1 cellular context compared by ENCODE assay signal in the genomic region with DNA sequence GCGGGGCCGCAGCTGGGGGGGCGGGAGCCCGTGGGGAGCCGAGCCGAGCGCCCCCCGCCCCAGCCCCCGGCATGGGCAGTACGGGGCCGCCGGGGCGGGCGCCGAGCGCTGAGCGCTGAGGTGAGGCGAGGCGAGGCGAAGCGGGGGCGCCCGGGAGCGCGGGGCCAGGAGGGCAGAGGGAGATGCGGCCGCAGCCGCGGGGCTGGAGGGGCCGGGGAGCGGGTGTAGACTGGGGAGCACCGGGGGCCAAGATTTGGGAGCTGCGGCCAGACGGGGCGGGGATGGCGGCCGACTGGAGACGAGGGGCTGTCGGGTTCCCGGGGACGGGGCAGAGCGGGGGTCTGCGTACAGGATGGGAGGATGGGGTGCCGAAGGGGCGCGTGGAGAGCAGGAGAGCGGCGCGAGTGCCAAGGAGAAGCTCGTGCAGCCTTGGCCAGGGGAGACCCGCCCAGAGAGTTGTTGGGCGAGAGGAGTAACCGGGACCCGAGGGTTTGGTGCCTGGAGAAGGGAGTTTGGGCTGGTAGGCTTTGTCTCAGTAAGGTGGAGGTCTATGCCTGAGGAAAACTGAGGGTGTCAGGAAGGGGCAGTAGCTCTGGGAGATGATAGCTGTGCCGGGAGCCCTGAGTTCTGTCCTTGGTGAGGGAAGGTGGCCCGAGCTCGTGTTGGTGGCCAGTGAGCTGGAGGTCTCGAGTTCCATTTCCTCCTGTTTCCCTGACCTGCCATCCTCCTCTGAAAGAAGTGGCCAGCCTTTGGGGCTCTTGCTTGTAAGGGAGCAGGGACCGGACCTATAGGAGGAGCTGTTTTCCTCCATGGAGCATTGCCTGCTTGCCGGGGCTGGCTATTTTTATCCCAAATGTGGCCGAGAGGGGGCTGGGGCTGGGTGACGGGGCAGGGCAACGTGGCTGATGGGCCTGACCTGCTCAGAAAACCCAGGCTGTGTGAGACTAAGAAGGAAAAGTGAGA.
TF ChIP-seq lines count a peak whose summit lies in the region.

No MANE protein-coding gene starts in this region.

TF ChIP-seq in GM12878, 131 proteins besides CTCF, POLR2A, EP300 and RAD21 (continues in another document):
- TF ChIP-seq, protein P1, sequence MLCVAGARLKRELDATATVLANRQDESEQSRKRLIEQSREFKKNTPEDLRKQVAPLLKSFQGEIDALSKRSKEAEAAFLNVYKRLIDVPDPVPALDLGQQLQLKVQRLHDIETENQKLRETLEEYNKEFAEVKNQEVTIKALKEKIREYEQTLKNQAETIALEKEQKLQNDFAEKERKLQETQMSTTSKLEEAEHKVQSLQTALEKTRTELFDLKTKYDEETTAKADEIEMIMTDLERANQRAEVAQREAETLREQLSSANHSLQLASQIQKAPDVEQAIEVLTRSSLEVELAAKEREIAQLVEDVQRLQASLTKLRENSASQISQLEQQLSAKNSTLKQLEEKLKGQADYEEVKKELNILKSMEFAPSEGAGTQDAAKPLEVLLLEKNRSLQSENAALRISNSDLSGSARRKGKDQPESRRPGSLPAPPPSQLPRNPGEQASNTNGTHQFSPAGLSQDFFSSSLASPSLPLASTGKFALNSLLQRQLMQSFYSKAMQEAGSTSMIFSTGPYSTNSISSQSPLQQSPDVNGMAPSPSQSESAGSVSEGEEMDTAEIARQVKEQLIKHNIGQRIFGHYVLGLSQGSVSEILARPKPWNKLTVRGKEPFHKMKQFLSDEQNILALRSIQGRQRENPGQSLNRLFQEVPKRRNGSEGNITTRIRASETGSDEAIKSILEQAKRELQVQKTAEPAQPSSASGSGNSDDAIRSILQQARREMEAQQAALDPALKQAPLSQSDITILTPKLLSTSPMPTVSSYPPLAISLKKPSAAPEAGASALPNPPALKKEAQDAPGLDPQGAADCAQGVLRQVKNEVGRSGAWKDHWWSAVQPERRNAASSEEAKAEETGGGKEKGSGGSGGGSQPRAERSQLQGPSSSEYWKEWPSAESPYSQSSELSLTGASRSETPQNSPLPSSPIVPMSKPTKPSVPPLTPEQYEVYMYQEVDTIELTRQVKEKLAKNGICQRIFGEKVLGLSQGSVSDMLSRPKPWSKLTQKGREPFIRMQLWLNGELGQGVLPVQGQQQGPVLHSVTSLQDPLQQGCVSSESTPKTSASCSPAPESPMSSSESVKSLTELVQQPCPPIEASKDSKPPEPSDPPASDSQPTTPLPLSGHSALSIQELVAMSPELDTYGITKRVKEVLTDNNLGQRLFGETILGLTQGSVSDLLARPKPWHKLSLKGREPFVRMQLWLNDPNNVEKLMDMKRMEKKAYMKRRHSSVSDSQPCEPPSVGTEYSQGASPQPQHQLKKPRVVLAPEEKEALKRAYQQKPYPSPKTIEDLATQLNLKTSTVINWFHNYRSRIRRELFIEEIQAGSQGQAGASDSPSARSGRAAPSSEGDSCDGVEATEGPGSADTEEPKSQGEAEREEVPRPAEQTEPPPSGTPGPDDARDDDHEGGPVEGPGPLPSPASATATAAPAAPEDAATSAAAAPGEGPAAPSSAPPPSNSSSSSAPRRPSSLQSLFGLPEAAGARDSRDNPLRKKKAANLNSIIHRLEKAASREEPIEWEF (IDR thresholded peaks at IDR 0.05; ENCODE audit: insufficient replicate concordance, low read depth, low read length), result no peak
- TF ChIP-seq IKZF2 (IDR thresholded peaks at IDR 0.05) (peak in 1 of 2 experiments; percentile 37; a peak in 1 of 4 replicates), EED (IDR thresholded peaks at IDR 0.05; ENCODE audit: low read depth) (peak; percentile 28; the same call in 1 of the 2 replicates), SIN3A (IDR thresholded peaks at IDR 0.05; ENCODE audit: low read depth, low read length) (no peak), EGR1 (IDR thresholded peaks at IDR 0.05; ENCODE audit: borderline replicate concordance in 1 of 2, low read depth in 2 of 2, low read length in 2 of 2) (peak in 1 of 2 experiments; percentile 27; a peak in 1 of 3 replicates), HCFC1 (IDR thresholded peaks at IDR 0.05; ENCODE audit: low read length) (no peak), BHLHE40 (IDR thresholded peaks at IDR 0.05; ENCODE audit: borderline replicate concordance in 1 of 2, low read depth in 2 of 2, low read length in 1 of 2) (peak in 1 of 2 experiments; percentile 50; a peak in 2 of 4 replicates), TAF1 (IDR thresholded peaks at IDR 0.05; ENCODE audit: borderline replicate concordance, low read depth, low read length) (no peak), YY1 (IDR thresholded peaks at IDR 0.05; ENCODE audit: low read depth, low read length) (no peak; the same call in 1 of the 2 replicates), NRF1 (conservative IDR thresholded peaks at IDR 0.05; ENCODE audit: low read depth, low read length) (no peak), CBX5 (IDR thresholded peaks at IDR 0.05; ENCODE audit: low read depth) (no peak), STAT1 (conservative IDR thresholded peaks at IDR 0.05) (no peak), DPF2 (IDR thresholded peaks at IDR 0.05) (peak; percentile 74), POLR2AphosphoS2 (IDR thresholded peaks at IDR 0.05; ENCODE audit: low read depth, low read length) (no peak), MYB (IDR thresholded peaks at IDR 0.05; ENCODE audit: borderline replicate concordance, low read depth, low read length) (no peak), JUNB (IDR thresholded peaks at IDR 0.05) (no peak), MEF2A (IDR thresholded peaks at IDR 0.05; ENCODE audit: insufficient read depth, low read depth, low read length) (peak; percentile 20; the same call in 1 of the 2 replicates), RB1 (IDR thresholded peaks at IDR 0.05; ENCODE audit: borderline replicate concordance) (no peak), NR2F1 (conservative IDR thresholded peaks at IDR 0.05) (peak; percentile 59), KLF5 (IDR thresholded peaks at IDR 0.05; ENCODE audit: partially characterized antibody) (no peak), WRNIP1 (IDR thresholded peaks at IDR 0.05; ENCODE audit: borderline replicate concordance, low read depth, low read length) (no peak), ATF7 (IDR thresholded peaks at IDR 0.05; ENCODE audit: low read depth) (no peak), YBX1 (IDR thresholded peaks at IDR 0.05) (no peak), POU2F2 (IDR thresholded peaks at IDR 0.05; ENCODE audit: borderline replicate concordance, low read depth, low read length) (no peak)
- TF ChIP-seq, protein P2, sequence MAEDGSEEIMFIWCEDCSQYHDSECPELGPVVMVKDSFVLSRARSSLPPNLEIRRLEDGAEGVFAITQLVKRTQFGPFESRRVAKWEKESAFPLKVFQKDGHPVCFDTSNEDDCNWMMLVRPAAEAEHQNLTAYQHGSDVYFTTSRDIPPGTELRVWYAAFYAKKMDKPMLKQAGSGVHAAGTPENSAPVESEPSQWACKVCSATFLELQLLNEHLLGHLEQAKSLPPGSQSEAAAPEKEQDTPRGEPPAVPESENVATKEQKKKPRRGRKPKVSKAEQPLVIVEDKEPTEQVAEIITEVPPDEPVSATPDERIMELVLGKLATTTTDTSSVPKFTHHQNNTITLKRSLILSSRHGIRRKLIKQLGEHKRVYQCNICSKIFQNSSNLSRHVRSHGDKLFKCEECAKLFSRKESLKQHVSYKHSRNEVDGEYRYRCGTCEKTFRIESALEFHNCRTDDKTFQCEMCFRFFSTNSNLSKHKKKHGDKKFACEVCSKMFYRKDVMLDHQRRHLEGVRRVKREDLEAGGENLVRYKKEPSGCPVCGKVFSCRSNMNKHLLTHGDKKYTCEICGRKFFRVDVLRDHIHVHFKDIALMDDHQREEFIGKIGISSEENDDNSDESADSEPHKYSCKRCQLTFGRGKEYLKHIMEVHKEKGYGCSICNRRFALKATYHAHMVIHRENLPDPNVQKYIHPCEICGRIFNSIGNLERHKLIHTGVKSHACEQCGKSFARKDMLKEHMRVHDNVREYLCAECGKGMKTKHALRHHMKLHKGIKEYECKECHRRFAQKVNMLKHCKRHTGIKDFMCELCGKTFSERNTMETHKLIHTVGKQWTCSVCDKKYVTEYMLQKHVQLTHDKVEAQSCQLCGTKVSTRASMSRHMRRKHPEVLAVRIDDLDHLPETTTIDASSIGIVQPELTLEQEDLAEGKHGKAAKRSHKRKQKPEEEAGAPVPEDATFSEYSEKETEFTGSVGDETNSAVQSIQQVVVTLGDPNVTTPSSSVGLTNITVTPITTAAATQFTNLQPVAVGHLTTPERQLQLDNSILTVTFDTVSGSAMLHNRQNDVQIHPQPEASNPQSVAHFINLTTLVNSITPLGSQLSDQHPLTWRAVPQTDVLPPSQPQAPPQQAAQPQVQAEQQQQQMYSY (CRISPR knock-in tag; IDR thresholded peaks at IDR 0.05), result no peak
- TF ChIP-seq, protein P3, sequence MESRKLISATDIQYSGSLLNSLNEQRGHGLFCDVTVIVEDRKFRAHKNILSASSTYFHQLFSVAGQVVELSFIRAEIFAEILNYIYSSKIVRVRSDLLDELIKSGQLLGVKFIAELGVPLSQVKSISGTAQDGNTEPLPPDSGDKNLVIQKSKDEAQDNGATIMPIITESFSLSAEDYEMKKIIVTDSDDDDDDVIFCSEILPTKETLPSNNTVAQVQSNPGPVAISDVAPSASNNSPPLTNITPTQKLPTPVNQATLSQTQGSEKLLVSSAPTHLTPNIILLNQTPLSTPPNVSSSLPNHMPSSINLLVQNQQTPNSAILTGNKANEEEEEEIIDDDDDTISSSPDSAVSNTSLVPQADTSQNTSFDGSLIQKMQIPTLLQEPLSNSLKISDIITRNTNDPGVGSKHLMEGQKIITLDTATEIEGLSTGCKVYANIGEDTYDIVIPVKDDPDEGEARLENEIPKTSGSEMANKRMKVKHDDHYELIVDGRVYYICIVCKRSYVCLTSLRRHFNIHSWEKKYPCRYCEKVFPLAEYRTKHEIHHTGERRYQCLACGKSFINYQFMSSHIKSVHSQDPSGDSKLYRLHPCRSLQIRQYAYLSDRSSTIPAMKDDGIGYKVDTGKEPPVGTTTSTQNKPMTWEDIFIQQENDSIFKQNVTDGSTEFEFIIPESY (IDR thresholded peaks at IDR 0.05), result no peak
- TF ChIP-seq, protein P4, sequence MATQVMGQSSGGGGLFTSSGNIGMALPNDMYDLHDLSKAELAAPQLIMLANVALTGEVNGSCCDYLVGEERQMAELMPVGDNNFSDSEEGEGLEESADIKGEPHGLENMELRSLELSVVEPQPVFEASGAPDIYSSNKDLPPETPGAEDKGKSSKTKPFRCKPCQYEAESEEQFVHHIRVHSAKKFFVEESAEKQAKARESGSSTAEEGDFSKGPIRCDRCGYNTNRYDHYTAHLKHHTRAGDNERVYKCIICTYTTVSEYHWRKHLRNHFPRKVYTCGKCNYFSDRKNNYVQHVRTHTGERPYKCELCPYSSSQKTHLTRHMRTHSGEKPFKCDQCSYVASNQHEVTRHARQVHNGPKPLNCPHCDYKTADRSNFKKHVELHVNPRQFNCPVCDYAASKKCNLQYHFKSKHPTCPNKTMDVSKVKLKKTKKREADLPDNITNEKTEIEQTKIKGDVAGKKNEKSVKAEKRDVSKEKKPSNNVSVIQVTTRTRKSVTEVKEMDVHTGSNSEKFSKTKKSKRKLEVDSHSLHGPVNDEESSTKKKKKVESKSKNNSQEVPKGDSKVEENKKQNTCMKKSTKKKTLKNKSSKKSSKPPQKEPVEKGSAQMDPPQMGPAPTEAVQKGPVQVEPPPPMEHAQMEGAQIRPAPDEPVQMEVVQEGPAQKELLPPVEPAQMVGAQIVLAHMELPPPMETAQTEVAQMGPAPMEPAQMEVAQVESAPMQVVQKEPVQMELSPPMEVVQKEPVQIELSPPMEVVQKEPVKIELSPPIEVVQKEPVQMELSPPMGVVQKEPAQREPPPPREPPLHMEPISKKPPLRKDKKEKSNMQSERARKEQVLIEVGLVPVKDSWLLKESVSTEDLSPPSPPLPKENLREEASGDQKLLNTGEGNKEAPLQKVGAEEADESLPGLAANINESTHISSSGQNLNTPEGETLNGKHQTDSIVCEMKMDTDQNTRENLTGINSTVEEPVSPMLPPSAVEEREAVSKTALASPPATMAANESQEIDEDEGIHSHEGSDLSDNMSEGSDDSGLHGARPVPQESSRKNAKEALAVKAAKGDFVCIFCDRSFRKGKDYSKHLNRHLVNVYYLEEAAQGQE (IDR thresholded peaks at IDR 0.05; ENCODE audit: low read depth, low read length), result no peak
- TF ChIP-seq, protein P5, sequence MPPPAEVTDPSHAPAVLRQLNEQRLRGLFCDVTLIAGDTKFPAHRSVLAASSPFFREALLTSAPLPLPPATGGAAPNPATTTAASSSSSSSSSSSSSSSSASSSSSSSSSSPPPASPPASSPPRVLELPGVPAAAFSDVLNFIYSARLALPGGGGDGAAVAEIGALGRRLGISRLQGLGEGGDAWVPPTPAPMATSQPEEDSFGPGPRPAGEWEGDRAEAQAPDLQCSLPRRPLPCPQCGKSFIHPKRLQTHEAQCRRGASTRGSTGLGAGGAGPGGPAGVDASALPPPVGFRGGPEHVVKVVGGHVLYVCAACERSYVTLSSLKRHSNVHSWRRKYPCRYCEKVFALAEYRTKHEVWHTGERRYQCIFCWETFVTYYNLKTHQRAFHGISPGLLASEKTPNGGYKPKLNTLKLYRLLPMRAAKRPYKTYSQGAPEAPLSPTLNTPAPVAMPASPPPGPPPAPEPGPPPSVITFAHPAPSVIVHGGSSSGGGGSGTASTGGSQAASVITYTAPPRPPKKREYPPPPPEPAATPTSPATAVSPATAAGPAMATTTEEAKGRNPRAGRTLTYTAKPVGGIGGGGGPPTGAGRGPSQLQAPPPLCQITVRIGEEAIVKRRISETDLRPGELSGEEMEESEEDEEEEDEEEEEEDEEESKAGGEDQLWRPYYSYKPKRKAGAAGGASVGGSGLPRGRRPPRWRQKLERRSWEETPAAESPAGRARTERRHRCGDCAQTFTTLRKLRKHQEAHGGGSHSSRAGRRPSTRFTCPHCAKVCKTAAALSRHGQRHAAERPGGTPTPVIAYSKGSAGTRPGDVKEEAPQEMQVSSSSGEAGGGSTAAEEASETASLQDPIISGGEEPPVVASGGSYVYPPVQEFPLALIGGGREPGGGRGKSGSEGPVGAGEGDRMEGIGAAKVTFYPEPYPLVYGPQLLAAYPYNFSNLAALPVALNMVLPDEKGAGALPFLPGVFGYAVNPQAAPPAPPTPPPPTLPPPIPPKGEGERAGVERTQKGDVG (CRISPR knock-in tag; IDR thresholded peaks at IDR 0.05), result no peak
- TF ChIP-seq, protein P6, sequence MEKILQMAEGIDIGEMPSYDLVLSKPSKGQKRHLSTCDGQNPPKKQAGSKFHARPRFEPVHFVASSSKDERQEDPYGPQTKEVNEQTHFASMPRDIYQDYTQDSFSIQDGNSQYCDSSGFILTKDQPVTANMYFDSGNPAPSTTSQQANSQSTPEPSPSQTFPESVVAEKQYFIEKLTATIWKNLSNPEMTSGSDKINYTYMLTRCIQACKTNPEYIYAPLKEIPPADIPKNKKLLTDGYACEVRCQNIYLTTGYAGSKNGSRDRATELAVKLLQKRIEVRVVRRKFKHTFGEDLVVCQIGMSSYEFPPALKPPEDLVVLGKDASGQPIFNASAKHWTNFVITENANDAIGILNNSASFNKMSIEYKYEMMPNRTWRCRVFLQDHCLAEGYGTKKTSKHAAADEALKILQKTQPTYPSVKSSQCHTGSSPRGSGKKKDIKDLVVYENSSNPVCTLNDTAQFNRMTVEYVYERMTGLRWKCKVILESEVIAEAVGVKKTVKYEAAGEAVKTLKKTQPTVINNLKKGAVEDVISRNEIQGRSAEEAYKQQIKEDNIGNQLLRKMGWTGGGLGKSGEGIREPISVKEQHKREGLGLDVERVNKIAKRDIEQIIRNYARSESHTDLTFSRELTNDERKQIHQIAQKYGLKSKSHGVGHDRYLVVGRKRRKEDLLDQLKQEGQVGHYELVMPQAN (conservative IDR thresholded peaks at IDR 0.05), result no peak
- TF ChIP-seq, protein P7, sequence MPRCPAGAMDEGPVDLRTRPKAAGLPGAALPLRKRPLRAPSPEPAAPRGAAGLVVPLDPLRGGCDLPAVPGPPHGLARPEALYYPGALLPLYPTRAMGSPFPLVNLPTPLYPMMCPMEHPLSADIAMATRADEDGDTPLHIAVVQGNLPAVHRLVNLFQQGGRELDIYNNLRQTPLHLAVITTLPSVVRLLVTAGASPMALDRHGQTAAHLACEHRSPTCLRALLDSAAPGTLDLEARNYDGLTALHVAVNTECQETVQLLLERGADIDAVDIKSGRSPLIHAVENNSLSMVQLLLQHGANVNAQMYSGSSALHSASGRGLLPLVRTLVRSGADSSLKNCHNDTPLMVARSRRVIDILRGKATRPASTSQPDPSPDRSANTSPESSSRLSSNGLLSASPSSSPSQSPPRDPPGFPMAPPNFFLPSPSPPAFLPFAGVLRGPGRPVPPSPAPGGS (IDR thresholded peaks at IDR 0.05; ENCODE audit: borderline replicate concordance, insufficient read depth, low read depth, low read length, poor library complexity, severe bottlenecking), result no peak
